ENCODE assay signal across 19 cellular contexts in genomic region chr11:102883132-102883531, GRCh38.
A peak's percentile ranks its signal among the peaks of the same experiment; 100 is the strongest.
DNase-seq lines count a peak whose midpoint lies in the region; ATAC-seq, FAIRE-seq and TF ChIP-seq lines count a peak whose summit lies in the region.
"Had no signal": no experiment of that assay in that cellular context is flagged by ENCODE, and none has a peak within 500 bp of the region (broad histone marks: within the 10 kb centered on the region; RNA-seq: fewer than 3 reads in every experiment).

No MANE protein-coding gene starts in this region.

- peak overlapping the region in 1 of 2 donors; percentile 52 for H3K27ac Mint-ChIP-seq in stimulated activated naive CD8-positive, alpha-beta T cell treated with anti-CD3 and anti-CD28 coated beads, Interleukin-15, amount 100 ng/mL, for 72 hours
- H3K27ac Mint-ChIP-seq: activated CD8-positive, alpha-beta memory T cell treated with anti-CD3 and anti-CD28 coated beads, Interleukin-2, amount 10 ng/mL, durations not matched to agents 7 days and 5 days; CD8-positive, alpha-beta T cell had no signal

- peak overlapping the region; percentile 19 for H3K27ac ChIP-seq in epithelial cell of prostate

- no peak for TF ChIP-seq CTCF in D721Med (IDR thresholded peaks at IDR 0.05; ENCODE audit: insufficient read depth, missing control alignments)

- FAIRE-seq in D721Med (lab: Jason Lieb, UNC): no peak

- ATAC-seq in stimulated activated naive CD8-positive, alpha-beta T cell treated with anti-CD3 and anti-CD28 coated beads, Interleukin-15, amount 100 ng/mL, for 72 hours: peak; percentile 73
- no peak for ATAC-seq in stimulated activated naive CD8-positive, alpha-beta T cell treated with anti-CD3 and anti-CD28 coated beads, Interleukin-15, Interleukin-2, amounts not matched to agents 100 U/mL and 50 U/mL, for 24 hours
- peak; percentile 12 for ATAC-seq in HG03196 (IDR thresholded peaks at IDR 0.05; ENCODE audit: unreplicated experiment)
- no peak for ATAC-seq in GM21717 (IDR thresholded peaks at IDR 0.05; ENCODE audit: unreplicated experiment)
- ATAC-seq: activated CD8-positive, alpha-beta memory T cell treated with anti-CD3 and anti-CD28 coated beads, Interleukin-2, amount 10 ng/mL, durations not matched to agents 7 days and 5 days; CD8-positive, alpha-beta T cell had no signal

- peaks cover 3% of the 10 kb centered on the region for H3K27me3 Mint-ChIP-seq in stimulated activated naive CD8-positive, alpha-beta T cell treated with anti-CD3 and anti-CD28 coated beads, Interleukin-15, amount 100 ng/mL, for 72 hours

- H3K4me1 Mint-ChIP-seq in stimulated activated naive CD8-positive, alpha-beta T cell treated with anti-CD3 and anti-CD28 coated beads, Interleukin-15, amount 100 ng/mL, for 72 hours: peaks cover 7% of the 10 kb centered on the region

- DNase-seq in stimulated activated naive CD8-positive, alpha-beta T cell treated with anti-CD3 and anti-CD28 coated beads, Interleukin-15, amount 100 ng/mL, for 72 hours: peak in 1 of 2 donors; percentile 34
- no peak for DNase-seq in stimulated activated naive CD8-positive, alpha-beta T cell treated with anti-CD3 and anti-CD28 coated beads, Interleukin-15, Interleukin-2, amounts not matched to agents 100 U/mL and 50 U/mL, for 24 hours
- DNase-seq in epithelial cell of prostate (ENCODE audit: low read depth, low spot score) (no peak), SW 1271 (lab: John Stamatoyannopoulos, UW) (no peak), D721Med (ENCODE audit: insufficient read length, low spot score) (no peak)
- DNase-seq in stimulated activated CD4-positive, alpha-beta T cell treated with anti-CD3 and anti-CD28 coated beads, Interleukin-4, amount 100 ng/mL, for 4 hours: no peak
- DNase-seq: ACHN; activated CD4-positive, CD25-positive, alpha-beta regulatory T cell; activated CD8-positive, alpha-beta memory T cell treated with anti-CD3 and anti-CD28 coated beads, Interleukin-2, amount 10 ng/mL, durations not matched to agents 7 days and 5 days; activated gamma-delta T cell treated with Interleukin-2 at 50 U/mL for 16 hours; CD8-positive, alpha-beta T cell; cerebellar nuclear complex; DND-41; effector memory CD4-positive, alpha-beta T cell; NCI-H1930; NCI-H510A; Right ventricle myocardium superior had no signal

- no peaks in the 10 kb centered on the region for H3K9me3 Mint-ChIP-seq in stimulated activated naive CD8-positive, alpha-beta T cell treated with anti-CD3 and anti-CD28 coated beads, Interleukin-15, amount 100 ng/mL, for 72 hours
- H3K9me3 Mint-ChIP-seq: CD8-positive, alpha-beta T cell had no signal

- H3K4me3 Mint-ChIP-seq in stimulated activated naive CD8-positive, alpha-beta T cell treated with anti-CD3 and anti-CD28 coated beads, Interleukin-15, amount 100 ng/mL, for 72 hours: peak overlapping the region in 1 of 2 donors; percentile 10
- H3K4me3 Mint-ChIP-seq: activated CD8-positive, alpha-beta memory T cell treated with anti-CD3 and anti-CD28 coated beads, Interleukin-2, amount 10 ng/mL, durations not matched to agents 7 days and 5 days; CD8-positive, alpha-beta T cell had no signal

Comparison
In these comparisons a context has a peak if more than half of its experiments do, and no peak if none do; other contexts are left out.
1. ATAC-seq: peak in stimulated activated naive CD8-positive, alpha-beta T cell treated with anti-CD3 and anti-CD28 coated beads, Interleukin-15, amount 100 ng/mL, for 72 hours (single experiment) and HG03196 (single experiment); none in stimulated activated naive CD8-positive, alpha-beta T cell treated with anti-CD3 and anti-CD28 coated beads, Interleukin-15, Interleukin-2, amounts not matched to agents 100 U/mL and 50 U/mL, for 24 hours (single experiment) and GM21717 (single experiment).